2 cellular contexts compared by ENCODE assay signal in the genomic region with DNA sequence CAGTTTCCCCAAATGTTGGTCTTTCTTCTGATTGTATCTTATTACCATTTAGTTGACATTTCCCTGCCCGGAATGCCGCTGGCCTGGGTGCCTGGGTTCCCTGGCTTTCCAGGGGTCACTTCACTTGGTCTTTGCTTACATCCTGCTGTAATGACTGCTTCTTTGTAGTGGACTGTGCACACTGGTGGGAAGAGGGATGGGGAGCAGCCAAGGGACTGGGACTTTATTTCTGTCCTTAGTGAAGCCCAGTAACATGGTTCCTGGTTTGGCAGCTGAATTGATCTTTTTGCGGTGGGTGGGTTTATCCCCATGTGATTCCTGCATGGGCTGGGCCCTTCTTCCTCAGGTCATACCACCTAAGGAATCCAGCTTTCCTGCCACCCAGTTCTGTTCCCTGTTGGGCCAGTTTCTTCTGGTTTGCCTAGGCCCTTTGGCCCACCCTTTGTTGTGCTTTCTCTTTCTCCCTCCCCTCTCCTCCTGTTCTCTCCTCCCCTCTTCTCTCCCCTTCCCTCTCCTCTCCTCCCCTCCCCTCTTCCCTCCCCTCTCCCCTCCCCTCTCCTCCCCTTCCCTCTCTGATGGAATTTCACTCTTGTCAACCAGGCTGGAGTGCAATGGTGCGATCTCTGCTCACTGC.
A peak's percentile ranks its signal among the peaks of the same experiment; 100 is the strongest.
TF ChIP-seq lines count a peak whose summit lies in the region.

No MANE protein-coding gene starts in this region.

TF ChIP-seq in HepG2, 621 proteins besides CTCF, POLR2A, EP300 and RAD21 (continues in another document):
- no peak for TF ChIP-seq ZC3H4 (CRISPR knock-in tag; IDR thresholded peaks at IDR 0.05; ENCODE audit: borderline replicate concordance)
- TF ChIP-seq, protein P1, sequence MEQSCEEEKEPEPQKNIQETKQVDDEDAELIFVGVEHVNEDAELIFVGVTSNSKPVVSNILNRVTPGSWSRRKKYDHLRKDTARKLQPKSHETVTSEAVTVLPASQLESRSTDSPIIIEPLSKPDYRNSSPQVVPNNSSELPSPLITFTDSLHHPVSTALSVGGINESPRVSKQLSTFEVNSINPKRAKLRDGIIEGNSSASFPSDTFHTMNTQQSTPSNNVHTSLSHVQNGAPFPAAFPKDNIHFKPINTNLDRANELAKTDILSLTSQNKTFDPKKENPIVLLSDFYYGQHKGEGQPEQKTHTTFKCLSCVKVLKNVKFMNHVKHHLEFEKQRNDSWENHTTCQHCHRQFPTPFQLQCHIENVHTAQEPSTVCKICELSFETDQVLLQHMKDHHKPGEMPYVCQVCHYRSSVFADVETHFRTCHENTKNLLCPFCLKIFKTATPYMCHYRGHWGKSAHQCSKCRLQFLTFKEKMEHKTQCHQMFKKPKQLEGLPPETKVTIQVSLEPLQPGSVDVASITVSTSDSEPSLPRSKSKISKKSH (CRISPR knock-in tag; IDR thresholded peaks at IDR 0.05; ENCODE audit: borderline replicate concordance), result no peak
- 0 out of 2 replicates have a peak, but pooled peaks have one; percentile 0 for TF ChIP-seq SALL1 (CRISPR knock-in tag; IDR thresholded peaks at IDR 0.05)
- no peak for TF ChIP-seq IRF2 (CRISPR knock-in tag; IDR thresholded peaks at IDR 0.05)
- TF ChIP-seq TEAD3 (CRISPR knock-in tag; optimal IDR thresholded peaks at IDR 0.05; ENCODE audit: borderline replicate concordance), result no peak
- no peak for TF ChIP-seq ZNF652 (CRISPR knock-in tag; IDR thresholded peaks at IDR 0.05; ENCODE audit: borderline replicate concordance, low read depth)
- no peak for TF ChIP-seq WIZ (CRISPR knock-in tag; IDR thresholded peaks at IDR 0.05)
- TF ChIP-seq SRSF4 (IDR thresholded peaks at IDR 0.05; ENCODE audit: low read depth, low read length, poor library complexity, severe bottlenecking), result no peak
- TF ChIP-seq ZNF747 (CRISPR knock-in tag; IDR thresholded peaks at IDR 0.05; ENCODE audit: borderline replicate concordance), result no peak
- no peak for TF ChIP-seq NONO (IDR thresholded peaks at IDR 0.05)
- no peak for TF ChIP-seq NONO (CRISPR knock-in tag; conservative IDR thresholded peaks at IDR 0.05)
- no peak for TF ChIP-seq PTBP1 (IDR thresholded peaks at IDR 0.05; ENCODE audit: low read depth, low read length, poor library complexity, severe bottlenecking)
- TF ChIP-seq, protein P2, sequence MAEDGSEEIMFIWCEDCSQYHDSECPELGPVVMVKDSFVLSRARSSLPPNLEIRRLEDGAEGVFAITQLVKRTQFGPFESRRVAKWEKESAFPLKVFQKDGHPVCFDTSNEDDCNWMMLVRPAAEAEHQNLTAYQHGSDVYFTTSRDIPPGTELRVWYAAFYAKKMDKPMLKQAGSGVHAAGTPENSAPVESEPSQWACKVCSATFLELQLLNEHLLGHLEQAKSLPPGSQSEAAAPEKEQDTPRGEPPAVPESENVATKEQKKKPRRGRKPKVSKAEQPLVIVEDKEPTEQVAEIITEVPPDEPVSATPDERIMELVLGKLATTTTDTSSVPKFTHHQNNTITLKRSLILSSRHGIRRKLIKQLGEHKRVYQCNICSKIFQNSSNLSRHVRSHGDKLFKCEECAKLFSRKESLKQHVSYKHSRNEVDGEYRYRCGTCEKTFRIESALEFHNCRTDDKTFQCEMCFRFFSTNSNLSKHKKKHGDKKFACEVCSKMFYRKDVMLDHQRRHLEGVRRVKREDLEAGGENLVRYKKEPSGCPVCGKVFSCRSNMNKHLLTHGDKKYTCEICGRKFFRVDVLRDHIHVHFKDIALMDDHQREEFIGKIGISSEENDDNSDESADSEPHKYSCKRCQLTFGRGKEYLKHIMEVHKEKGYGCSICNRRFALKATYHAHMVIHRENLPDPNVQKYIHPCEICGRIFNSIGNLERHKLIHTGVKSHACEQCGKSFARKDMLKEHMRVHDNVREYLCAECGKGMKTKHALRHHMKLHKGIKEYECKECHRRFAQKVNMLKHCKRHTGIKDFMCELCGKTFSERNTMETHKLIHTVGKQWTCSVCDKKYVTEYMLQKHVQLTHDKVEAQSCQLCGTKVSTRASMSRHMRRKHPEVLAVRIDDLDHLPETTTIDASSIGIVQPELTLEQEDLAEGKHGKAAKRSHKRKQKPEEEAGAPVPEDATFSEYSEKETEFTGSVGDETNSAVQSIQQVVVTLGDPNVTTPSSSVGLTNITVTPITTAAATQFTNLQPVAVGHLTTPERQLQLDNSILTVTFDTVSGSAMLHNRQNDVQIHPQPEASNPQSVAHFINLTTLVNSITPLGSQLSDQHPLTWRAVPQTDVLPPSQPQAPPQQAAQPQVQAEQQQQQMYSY (CRISPR knock-in tag; IDR thresholded peaks at IDR 0.05), result no peak
- peak; percentile 86 for TF ChIP-seq PCBP2 (optimal IDR thresholded peaks at IDR 0.05; ENCODE audit: low read depth, low read length, poor library complexity, severe bottlenecking)
- TF ChIP-seq, protein P3, sequence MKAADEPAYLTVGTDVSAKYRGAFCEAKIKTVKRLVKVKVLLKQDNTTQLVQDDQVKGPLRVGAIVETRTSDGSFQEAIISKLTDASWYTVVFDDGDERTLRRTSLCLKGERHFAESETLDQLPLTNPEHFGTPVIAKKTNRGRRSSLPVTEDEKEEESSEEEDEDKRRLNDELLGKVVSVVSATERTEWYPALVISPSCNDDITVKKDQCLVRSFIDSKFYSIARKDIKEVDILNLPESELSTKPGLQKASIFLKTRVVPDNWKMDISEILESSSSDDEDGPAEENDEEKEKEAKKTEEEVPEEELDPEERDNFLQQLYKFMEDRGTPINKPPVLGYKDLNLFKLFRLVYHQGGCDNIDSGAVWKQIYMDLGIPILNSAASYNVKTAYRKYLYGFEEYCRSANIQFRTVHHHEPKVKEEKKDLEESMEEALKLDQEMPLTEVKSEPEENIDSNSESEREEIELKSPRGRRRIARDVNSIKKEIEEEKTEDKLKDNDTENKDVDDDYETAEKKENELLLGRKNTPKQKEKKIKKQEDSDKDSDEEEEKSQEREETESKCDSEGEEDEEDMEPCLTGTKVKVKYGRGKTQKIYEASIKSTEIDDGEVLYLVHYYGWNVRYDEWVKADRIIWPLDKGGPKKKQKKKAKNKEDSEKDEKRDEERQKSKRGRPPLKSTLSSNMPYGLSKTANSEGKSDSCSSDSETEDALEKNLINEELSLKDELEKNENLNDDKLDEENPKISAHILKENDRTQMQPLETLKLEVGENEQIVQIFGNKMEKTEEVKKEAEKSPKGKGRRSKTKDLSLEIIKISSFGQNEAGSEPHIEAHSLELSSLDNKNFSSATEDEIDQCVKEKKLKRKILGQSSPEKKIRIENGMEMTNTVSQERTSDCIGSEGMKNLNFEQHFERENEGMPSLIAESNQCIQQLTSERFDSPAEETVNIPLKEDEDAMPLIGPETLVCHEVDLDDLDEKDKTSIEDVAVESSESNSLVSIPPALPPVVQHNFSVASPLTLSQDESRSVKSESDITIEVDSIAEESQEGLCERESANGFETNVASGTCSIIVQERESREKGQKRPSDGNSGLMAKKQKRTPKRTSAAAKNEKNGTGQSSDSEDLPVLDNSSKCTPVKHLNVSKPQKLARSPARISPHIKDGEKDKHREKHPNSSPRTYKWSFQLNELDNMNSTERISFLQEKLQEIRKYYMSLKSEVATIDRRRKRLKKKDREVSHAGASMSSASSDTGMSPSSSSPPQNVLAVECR (CRISPR knock-in tag; IDR thresholded peaks at IDR 0.05; ENCODE audit: borderline replicate concordance), result no peak
- TF ChIP-seq NBN (conservative IDR thresholded peaks at IDR 0.05), result no peak
- TF ChIP-seq ZSCAN25 (CRISPR knock-in tag; IDR thresholded peaks at IDR 0.05), result peak; percentile 73; the same call in 1 of the 2 replicates
- no peak for TF ChIP-seq TAF15 (IDR thresholded peaks at IDR 0.05; ENCODE audit: low read depth, low read length, poor library complexity, severe bottlenecking)
- no peak for TF ChIP-seq ZNF224 (CRISPR knock-in tag; IDR thresholded peaks at IDR 0.05)
- no peak for TF ChIP-seq ZNF660 (CRISPR knock-in tag; IDR thresholded peaks at IDR 0.05; ENCODE audit: borderline replicate concordance, low read depth)
- TF ChIP-seq ZNF510 (CRISPR knock-in tag; IDR thresholded peaks at IDR 0.05; ENCODE audit: low read depth), result no peak

TF ChIP-seq in WTC11, 78 proteins besides CTCF, POLR2A, EP300 and RAD21:
- no peak for TF ChIP-seq CREM (CRISPR knock-in tag; IDR thresholded peaks at IDR 0.05)
- TF ChIP-seq, protein P4, sequence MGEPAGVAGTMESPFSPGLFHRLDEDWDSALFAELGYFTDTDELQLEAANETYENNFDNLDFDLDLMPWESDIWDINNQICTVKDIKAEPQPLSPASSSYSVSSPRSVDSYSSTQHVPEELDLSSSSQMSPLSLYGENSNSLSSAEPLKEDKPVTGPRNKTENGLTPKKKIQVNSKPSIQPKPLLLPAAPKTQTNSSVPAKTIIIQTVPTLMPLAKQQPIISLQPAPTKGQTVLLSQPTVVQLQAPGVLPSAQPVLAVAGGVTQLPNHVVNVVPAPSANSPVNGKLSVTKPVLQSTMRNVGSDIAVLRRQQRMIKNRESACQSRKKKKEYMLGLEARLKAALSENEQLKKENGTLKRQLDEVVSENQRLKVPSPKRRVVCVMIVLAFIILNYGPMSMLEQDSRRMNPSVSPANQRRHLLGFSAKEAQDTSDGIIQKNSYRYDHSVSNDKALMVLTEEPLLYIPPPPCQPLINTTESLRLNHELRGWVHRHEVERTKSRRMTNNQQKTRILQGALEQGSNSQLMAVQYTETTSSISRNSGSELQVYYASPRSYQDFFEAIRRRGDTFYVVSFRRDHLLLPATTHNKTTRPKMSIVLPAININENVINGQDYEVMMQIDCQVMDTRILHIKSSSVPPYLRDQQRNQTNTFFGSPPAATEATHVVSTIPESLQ (CRISPR knock-in tag; IDR thresholded peaks at IDR 0.05), result no peak
- no peak for TF ChIP-seq NFE2L1 (CRISPR knock-in tag; IDR thresholded peaks at IDR 0.05)
- TF ChIP-seq ZNF317 (CRISPR knock-in tag; IDR thresholded peaks at IDR 0.05; ENCODE audit: borderline replicate concordance, low read depth), result no peak
- TF ChIP-seq NR2C2 (CRISPR knock-in tag; IDR thresholded peaks at IDR 0.05), result no peak
- TF ChIP-seq TEAD4 (CRISPR knock-in tag; IDR thresholded peaks at IDR 0.05), result no peak
- TF ChIP-seq, protein P5, sequence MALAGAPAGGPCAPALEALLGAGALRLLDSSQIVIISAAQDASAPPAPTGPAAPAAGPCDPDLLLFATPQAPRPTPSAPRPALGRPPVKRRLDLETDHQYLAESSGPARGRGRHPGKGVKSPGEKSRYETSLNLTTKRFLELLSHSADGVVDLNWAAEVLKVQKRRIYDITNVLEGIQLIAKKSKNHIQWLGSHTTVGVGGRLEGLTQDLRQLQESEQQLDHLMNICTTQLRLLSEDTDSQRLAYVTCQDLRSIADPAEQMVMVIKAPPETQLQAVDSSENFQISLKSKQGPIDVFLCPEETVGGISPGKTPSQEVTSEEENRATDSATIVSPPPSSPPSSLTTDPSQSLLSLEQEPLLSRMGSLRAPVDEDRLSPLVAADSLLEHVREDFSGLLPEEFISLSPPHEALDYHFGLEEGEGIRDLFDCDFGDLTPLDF (CRISPR knock-in tag; IDR thresholded peaks at IDR 0.05), result no peak
- no peak for TF ChIP-seq ELF4 (CRISPR knock-in tag; IDR thresholded peaks at IDR 0.05; ENCODE audit: low read depth)
- TF ChIP-seq IRF2 (CRISPR knock-in tag; IDR thresholded peaks at IDR 0.05; ENCODE audit: borderline replicate concordance, low read depth), result no peak
- TF ChIP-seq, protein P6, sequence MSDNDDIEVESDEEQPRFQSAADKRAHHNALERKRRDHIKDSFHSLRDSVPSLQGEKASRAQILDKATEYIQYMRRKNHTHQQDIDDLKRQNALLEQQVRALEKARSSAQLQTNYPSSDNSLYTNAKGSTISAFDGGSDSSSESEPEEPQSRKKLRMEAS (CRISPR knock-in tag; IDR thresholded peaks at IDR 0.05), result no peak
- no peak for TF ChIP-seq FOXK1 (CRISPR knock-in tag; IDR thresholded peaks at IDR 0.05)
TF ChIP-seq in WTC11: peak in this region for 0.
